ENCODE assay signal across 9 cellular contexts in genomic region chr20:19947611-19948264, GRCh38.
DNase-seq lines count a peak whose midpoint lies in the region; ATAC-seq and TF ChIP-seq lines count a peak whose summit lies in the region.
"Had no signal": no experiment of that assay in that cellular context is flagged by ENCODE, and none has a peak within 500 bp of the region (broad histone marks: within the 10 kb centered on the region; RNA-seq: fewer than 3 reads in every experiment).

No MANE protein-coding gene starts in this region.

- no peaks in the 10 kb centered on the region for H3K27me3 Mint-ChIP-seq in Calu3 (ENCODE audit: unreplicated experiment)

- H3K4me3 ChIP-seq in epithelial cell of esophagus (ENCODE audit: low read length), result no peak overlapping the region
- H3K4me3 ChIP-seq: SK-N-MC had no signal

- peaks cover 5% of the 10 kb centered on the region for H3K36me3 Mint-ChIP-seq in Calu3 (ENCODE audit: insufficient read depth, unreplicated experiment)

- TF ChIP-seq CTCF in epithelial cell of esophagus (IDR thresholded peaks at IDR 0.05; ENCODE audit: insufficient read depth, low read depth, low read length, missing control alignments) (no peak), Calu3 (IDR thresholded peaks at IDR 0.05; ENCODE audit: unreplicated experiment) (no peak)

- H3K4me1 Mint-ChIP-seq in Calu3 (ENCODE audit: low read depth, unreplicated experiment), result peaks cover 12% of the 10 kb centered on the region

- H3K27ac Mint-ChIP-seq in Calu3 (ENCODE audit: unreplicated experiment), result no peak overlapping the region

- H3K9me3 Mint-ChIP-seq in Calu3 (ENCODE audit: low read depth, unreplicated experiment), result no peaks in the 10 kb centered on the region

- intact Hi-C loops in Calu3 (cut with micrococcal nuclease; ENCODE audit: unreplicated experiment), result no loop called here

- H3K4me3 Mint-ChIP-seq in Calu3 (ENCODE audit: low read depth, unreplicated experiment), result no peak overlapping the region

- CTCF ChIA-PET in Calu3 (lab: Charles Lee), result no interaction called here

- no TSS peak for BruUV-seq in Calu3 (replicated peaks; lab: Mats Ljungman, UMichigan)

- DNase-seq in CD1c-positive myeloid dendritic cell (ENCODE audit: extremely low spot score), result peak; percentile 84
- DNase-seq in epithelial cell of esophagus (ENCODE audit: low read depth), result peak; percentile 36
- no peak for DNase-seq in NK-92 treated with Interleukin-12 subunit alpha and Interleukin-12 subunit beta, amount 100 ng/mL, for 24 hours (lab: John Stamatoyannopoulos, UW)
- no peak for DNase-seq in activated CD4-positive, alpha-beta T cell treated with anti-CD3 and anti-CD28 coated beads, Interleukin-2, amount 50 U/mL, for 4 hours
- no peak for DNase-seq in Calu3
- no peak for DNase-seq in HUDEP-2 (lab: John Stamatoyannopoulos, UW; ENCODE audit: unreplicated experiment in 76 of 76)

- ATAC-seq in GM19455 (IDR thresholded peaks at IDR 0.05; ENCODE audit: unreplicated experiment), result peak; percentile 69
- ATAC-seq in HG03442 (IDR thresholded peaks at IDR 0.05; ENCODE audit: unreplicated experiment), result peak; percentile 72

Comparison
In these comparisons a context has a peak if more than half of its experiments do, and no peak if none do; other contexts are left out.
1. DNase-seq: peak in CD1c-positive myeloid dendritic cell (single experiment) and epithelial cell of esophagus (single experiment); none in NK-92 treated with Interleukin-12 subunit alpha and Interleukin-12 subunit beta, amount 100 ng/mL, for 24 hours (single experiment), activated CD4-positive, alpha-beta T cell treated with anti-CD3 and anti-CD28 coated beads, Interleukin-2, amount 50 U/mL, for 4 hours (0 of 2), Calu3 (single experiment) and HUDEP-2 (0 of 76).